Comparison of ENCODE assay signal across 8 cellular contexts in genomic region chr19:32599736-32600157, GRCh38. TPM values are rescaled to one million over a fixed set of nuclear protein-coding genes. Genes with fewer than 3 reads are reported as not detected.
DNase-seq lines count a peak whose midpoint lies in the region; ATAC-seq, FAIRE-seq and TF ChIP-seq lines count a peak whose summit lies in the region.

No MANE protein-coding gene starts in this region.

- no peak for TF ChIP-seq POLR2A in gastrocnemius medialis (IDR thresholded peaks at IDR 0.05)

- no peak overlapping the region for H3K4me3 ChIP-seq in gastrocnemius medialis

- ATAC-seq in left ventricle myocardium superior, result peak; percentile 52
- ATAC-seq in gastrocnemius medialis, result peak in 1 of 2 donors; percentile 56
- ATAC-seq in GM19328 (IDR thresholded peaks at IDR 0.05; ENCODE audit: unreplicated experiment), result no peak
- ATAC-seq in GM18907 (IDR thresholded peaks at IDR 0.05; ENCODE audit: unreplicated experiment), result no peak

- in situ Hi-C loops in gastrocnemius medialis (cut with MboI; ENCODE audit: low sequenced_read_pairs in 4 of 4), result no loop called here

- peaks cover 6 to 93% of the 10 kb centered on the region in 2 donors for H3K36me3 ChIP-seq in gastrocnemius medialis

- no peaks in the 10 kb centered on the region for H3K27me3 Mint-ChIP-seq in activated naive CD8-positive, alpha-beta T cell treated with anti-CD3 and anti-CD28 coated beads for 36 hours

- peaks cover 10% of the 10 kb centered on the region for H3K36me3 Mint-ChIP-seq in activated naive CD8-positive, alpha-beta T cell treated with anti-CD3 and anti-CD28 coated beads for 36 hours

- TF ChIP-seq CTCF in gastrocnemius medialis (IDR thresholded peaks at IDR 0.05 in 4 of 5, conservative IDR thresholded peaks at IDR 0.05 in 1 of 5), result peak; percentile 70 to 85 (median 74)

- DNase-seq in EH (ENCODE audit: low read depth), result peak; percentile 65
- DNase-seq in KG1 (lab: John Stamatoyannopoulos, UW), result peak; percentile 5
- peak; percentile 24 for DNase-seq in RCC 7860 (ENCODE audit: low spot score)
- peak; percentile 16 for DNase-seq in activated naive CD8-positive, alpha-beta T cell treated with anti-CD3 and anti-CD28 coated beads for 36 hours
- no peak for DNase-seq in left ventricle myocardium superior
- DNase-seq in gastrocnemius medialis, result no peak

- H3K9me3 Mint-ChIP-seq in activated naive CD8-positive, alpha-beta T cell treated with anti-CD3 and anti-CD28 coated beads for 36 hours, result no peaks in the 10 kb centered on the region

- H3K27ac Mint-ChIP-seq in activated naive CD8-positive, alpha-beta T cell treated with anti-CD3 and anti-CD28 coated beads for 36 hours, result peak overlapping the region; percentile 63

- no peak overlapping the region for H3K4me3 Mint-ChIP-seq in activated naive CD8-positive, alpha-beta T cell treated with anti-CD3 and anti-CD28 coated beads for 36 hours

- no peak overlapping the region for H3K27ac ChIP-seq in gastrocnemius medialis

- FAIRE-seq in RCC 7860 (lab: Jason Lieb, UNC), result peak; percentile 40

- no peaks in the 10 kb centered on the region for H3K9me3 ChIP-seq in gastrocnemius medialis

- no peaks in the 10 kb centered on the region for H3K4me1 ChIP-seq in gastrocnemius medialis

- H3K4me1 Mint-ChIP-seq in activated naive CD8-positive, alpha-beta T cell treated with anti-CD3 and anti-CD28 coated beads for 36 hours, result peaks cover 9% of the 10 kb centered on the region

- no peaks in the 10 kb centered on the region for H3K27me3 ChIP-seq in gastrocnemius medialis

- intact Hi-C loops in left ventricle myocardium superior (cut with micrococcal nuclease), result no loop called here
- intact Hi-C loops in gastrocnemius medialis (cut with DNase I; ENCODE audit: low total_unique reads), result loop anchor here (5.0 kb wide), 1 partner anchor 93 kb away; the partner anchor contains the start of gene NUDT19

RNA-seq across cellular contexts. Expression of gene PDCD5, which starts 18.8 kb away (rescaled TPM):
- total RNA-seq in activated naive CD8-positive, alpha-beta T cell treated with anti-CD3 and anti-CD28 coated beads for 36 hours, result 100 to 1,000 TPM; 243 to 264 TPM
- 135 TPM for total RNA-seq in left ventricle myocardium superior
- total RNA-seq in gastrocnemius medialis, result 100 to 1,000 TPM; 121 to 201 (median 170) TPM

Comparison
In these comparisons a context has a peak if more than half of its experiments do, and no peak if none do; other contexts are left out.
1. DNase-seq: peak in EH (single experiment), KG1 (single experiment), RCC 7860 (single experiment) and activated naive CD8-positive, alpha-beta T cell treated with anti-CD3 and anti-CD28 coated beads for 36 hours (single experiment); none in left ventricle myocardium superior (single experiment) and gastrocnemius medialis (0 of 2).